Comparison of ENCODE assay signal across 17 cellular contexts in the genomic region with DNA sequence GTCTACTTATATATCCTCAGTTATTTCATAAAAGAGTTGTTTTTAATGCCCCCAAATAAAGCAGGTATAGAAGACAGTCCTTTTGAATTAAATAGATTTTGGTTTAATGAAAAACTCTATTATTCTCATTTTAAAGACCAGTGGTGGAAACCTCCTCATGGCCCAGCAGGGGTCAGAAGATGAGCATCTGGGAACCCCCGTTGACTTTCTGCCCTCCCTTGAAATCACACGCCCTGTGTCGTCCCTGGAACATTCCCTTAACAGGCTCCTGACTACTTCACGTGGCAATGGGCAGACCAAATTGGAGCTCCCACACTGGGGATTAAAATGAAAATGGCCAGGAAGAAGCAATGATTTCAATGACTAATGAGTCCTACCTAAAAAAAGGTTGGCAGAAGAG.
"Had no signal": no experiment of that assay in that cellular context is flagged by ENCODE, and none has a peak within 500 bp of the region (broad histone marks: within the 10 kb centered on the region; RNA-seq: fewer than 3 reads in every experiment).

No MANE protein-coding gene starts in this region.

- ATAC-seq: activated CD4-positive, alpha-beta T cell treated with anti-CD3 and anti-CD28 coated beads for 36 hours; activated CD8-positive, alpha-beta memory T cell treated with anti-CD3 and anti-CD28 coated beads, Interleukin-2, amount 10 ng/mL, durations not matched to agents 7 days and 5 days; activated T-helper 17 cell treated with anti-CD3 and anti-CD28 coated beads, Interleukin-2, amount 50 U/mL, for 72 hours; esophagus mucosa; natural killer cell treated with Interleukin-12 subunit alpha and Interleukin-12 subunit beta and Interleukin-15 and Interleukin-18, amount 100 ng/mL, for 72 hours; stimulated activated naive CD8-positive, alpha-beta T cell treated with anti-CD3 and anti-CD28 coated beads, Interleukin-15, Interleukin-2, amounts not matched to agents 100 U/mL and 50 U/mL, for 24 hours had no signal

- H3K36me3 ChIP-seq: cardiac muscle cell, neutrophil had no signal

- H3K4me3 ChIP-seq: cardiac muscle cell, tibial artery had no signal

- H3K9me3 ChIP-seq: neutrophil, tibial artery had no signal

- FAIRE-seq: endometrium, urothelium cell line had no signal

- H3K79me2 ChIP-seq: parathyroid adenoma had no signal

- DNase-seq: activated CD4-positive, alpha-beta memory T cell treated with anti-CD3 and anti-CD28 coated beads for 36 hours; activated CD4-positive, alpha-beta T cell treated with anti-CD3 and anti-CD28 coated beads for 36 hours; activated CD8-positive, alpha-beta memory T cell treated with anti-CD3 and anti-CD28 coated beads, Interleukin-2, amount 10 ng/mL, durations not matched to agents 7 days and 5 days; activated naive CD4-positive, alpha-beta T cell; activated naive CD8-positive, alpha-beta T cell treated with anti-CD3 and anti-CD28 coated beads for 36 hours; amniotic stem cell; stimulated activated naive CD8-positive, alpha-beta T cell treated with anti-CD3 and anti-CD28 coated beads, Interleukin-15, Interleukin-2, amounts not matched to agents 100 U/mL and 50 U/mL, for 24 hours; substantia nigra; tibial artery had no signal

- H3K4me1 ChIP-seq: parathyroid adenoma, tibial artery had no signal

- H3K27ac ChIP-seq: cardiac muscle cell, neutrophil, parathyroid adenoma, tibial artery had no signal

- H3K27me3 ChIP-seq: cardiac muscle cell, neutrophil, tibial artery had no signal

- H2AFZ ChIP-seq: parathyroid adenoma had no signal

- H3K9ac ChIP-seq: parathyroid adenoma had no signal
